ENCODE assay signal across 1 cellular context in the genomic region with DNA sequence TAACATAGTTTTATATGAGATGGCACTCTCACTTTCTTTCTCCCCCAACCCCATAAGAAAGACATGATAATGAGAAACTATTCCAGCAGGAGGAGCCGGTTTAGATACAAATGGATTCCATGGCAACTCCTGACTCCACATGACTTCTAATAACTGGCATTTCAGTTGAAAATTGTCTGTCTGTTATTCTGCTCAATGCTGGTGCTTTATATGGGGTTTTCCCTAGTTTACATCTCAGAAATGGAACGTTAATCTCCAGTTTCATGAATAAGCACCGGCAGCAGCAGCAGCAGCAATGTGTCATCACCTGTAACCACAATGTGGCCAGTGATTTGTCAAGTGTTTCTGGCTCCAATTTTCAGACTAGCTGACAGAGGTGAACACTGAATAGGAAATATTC.
TF ChIP-seq lines count a peak whose summit lies in the region.

No MANE protein-coding gene starts in this region.

TF ChIP-seq in HepG2, 621 proteins besides CTCF, POLR2A, EP300 and RAD21 (continued from another document):
- TF ChIP-seq, protein P1, sequence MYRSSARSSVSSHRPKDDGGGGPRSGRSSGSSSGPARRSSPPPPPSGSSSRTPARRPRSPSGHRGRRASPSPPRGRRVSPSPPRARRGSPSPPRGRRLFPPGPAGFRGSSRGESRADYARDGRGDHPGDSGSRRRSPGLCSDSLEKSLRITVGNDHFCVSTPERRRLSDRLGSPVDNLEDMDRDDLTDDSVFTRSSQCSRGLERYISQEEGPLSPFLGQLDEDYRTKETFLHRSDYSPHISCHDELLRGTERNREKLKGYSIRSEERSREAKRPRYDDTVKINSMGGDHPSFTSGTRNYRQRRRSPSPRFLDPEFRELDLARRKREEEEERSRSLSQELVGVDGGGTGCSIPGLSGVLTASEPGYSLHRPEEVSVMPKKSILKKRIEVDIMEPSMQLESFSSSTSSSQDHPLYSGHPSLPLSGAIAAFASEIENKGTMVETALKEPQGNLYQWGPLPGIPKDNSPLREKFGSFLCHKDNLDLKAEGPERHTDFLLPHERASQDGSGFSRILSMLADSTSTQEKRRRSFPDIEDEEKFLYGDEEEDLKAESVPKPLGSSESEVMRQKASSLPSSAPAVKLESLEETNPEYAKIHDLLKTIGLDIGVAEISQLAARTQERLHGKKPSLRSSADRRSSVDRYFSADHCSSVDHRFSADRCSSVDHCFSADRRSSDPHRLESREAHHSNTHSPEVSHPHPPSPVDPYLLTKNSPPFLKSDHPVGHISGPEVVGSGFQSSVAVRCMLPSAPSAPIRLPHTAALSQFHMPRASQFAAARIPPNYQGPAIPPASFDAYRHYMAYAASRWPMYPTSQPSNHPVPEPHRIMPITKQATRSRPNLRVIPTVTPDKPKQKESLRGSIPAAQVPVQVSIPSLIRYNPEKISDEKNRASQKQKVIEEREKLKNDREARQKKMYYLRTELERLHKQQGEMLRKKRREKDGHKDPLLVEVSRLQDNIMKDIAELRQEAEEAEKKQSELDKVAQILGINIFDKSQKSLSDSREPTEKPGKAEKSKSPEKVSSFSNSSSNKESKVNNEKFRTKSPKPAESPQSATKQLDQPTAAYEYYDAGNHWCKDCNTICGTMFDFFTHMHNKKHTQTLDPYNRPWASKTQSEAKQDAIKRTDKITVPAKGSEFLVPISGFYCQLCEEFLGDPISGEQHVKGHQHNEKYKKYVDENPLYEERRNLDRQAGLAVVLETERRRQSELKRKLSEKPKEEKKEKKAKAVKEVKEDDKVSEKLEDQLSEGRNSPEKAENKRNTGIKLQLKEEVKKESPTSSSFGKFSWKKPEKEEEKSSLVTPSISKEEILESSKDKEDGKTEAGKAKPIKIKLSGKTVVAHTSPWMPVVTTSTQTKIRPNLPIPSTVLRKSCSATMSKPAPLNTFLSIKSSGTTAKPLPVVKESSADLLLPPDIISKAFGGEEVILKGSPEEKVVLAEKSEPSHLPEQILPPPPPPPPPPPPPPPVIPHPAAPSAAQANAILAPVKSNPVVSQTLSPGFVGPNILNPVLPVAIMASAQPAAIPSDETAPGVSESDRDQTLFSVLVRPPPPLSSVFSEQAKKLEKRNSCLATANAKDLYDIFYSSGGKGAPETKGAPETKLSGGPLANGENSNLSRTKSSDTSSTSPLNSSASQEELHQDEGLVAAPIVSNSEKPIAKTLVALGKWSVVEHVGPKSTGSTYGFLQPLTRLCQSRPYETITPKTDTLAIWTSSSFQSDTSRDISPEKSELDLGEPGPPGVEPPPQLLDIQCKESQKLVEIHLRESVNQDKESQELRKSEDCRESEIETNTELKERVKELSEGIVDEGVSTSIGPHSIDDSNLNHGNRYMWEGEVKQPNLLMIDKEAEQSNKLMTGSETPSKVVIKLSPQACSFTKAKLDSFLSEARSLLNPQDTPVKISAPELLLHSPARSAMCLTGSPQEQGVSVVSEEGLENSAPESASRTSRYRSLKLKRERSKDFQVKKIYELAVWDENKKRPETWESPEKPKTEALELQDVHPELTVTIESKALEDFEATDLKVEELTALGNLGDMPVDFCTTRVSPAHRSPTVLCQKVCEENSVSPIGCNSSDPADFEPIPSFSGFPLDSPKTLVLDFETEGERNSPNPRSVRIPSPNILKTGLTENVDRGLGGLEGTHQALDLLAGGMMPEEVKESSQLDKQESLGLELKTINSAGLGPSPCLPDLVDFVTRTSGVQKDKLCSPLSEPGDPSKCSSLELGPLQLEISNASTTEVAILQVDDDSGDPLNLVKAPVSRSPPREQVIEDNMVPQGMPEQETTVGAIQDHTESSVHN (CRISPR knock-in tag; IDR thresholded peaks at IDR 0.05) = no peak
- TF ChIP-seq, protein P2, sequence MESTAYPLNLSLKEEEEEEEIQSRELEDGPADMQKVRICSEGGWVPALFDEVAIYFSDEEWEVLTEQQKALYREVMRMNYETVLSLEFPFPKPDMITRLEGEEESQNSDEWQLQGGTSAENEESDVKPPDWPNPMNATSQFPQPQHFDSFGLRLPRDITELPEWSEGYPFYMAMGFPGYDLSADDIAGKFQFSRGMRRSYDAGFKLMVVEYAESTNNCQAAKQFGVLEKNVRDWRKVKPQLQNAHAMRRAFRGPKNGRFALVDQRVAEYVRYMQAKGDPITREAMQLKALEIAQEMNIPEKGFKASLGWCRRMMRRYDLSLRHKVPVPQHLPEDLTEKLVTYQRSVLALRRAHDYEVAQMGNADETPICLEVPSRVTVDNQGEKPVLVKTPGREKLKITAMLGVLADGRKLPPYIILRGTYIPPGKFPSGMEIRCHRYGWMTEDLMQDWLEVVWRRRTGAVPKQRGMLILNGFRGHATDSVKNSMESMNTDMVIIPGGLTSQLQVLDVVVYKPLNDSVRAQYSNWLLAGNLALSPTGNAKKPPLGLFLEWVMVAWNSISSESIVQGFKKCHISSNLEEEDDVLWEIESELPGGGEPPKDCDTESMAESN (CRISPR knock-in tag; conservative IDR thresholded peaks at IDR 0.05) = no peak
- no peak for TF ChIP-seq NFE2L2 (IDR thresholded peaks at IDR 0.05; ENCODE audit: low read length)
- no peak for TF ChIP-seq NFATC3 (CRISPR knock-in tag; IDR thresholded peaks at IDR 0.05)
- no peak for TF ChIP-seq FOSL1 (CRISPR knock-in tag; IDR thresholded peaks at IDR 0.05; ENCODE audit: borderline replicate concordance)
- no peak for TF ChIP-seq ZNF598 (CRISPR knock-in tag; IDR thresholded peaks at IDR 0.05; ENCODE audit: borderline replicate concordance)
- TF ChIP-seq FOXK2 (IDR thresholded peaks at IDR 0.05) = no peak
- TF ChIP-seq ZSCAN30 (CRISPR knock-in tag; IDR thresholded peaks at IDR 0.05) = no peak
- TF ChIP-seq KAT2B (IDR thresholded peaks at IDR 0.05; ENCODE audit: borderline replicate concordance, low read depth, low read length) = no peak
- TF ChIP-seq, protein P3, sequence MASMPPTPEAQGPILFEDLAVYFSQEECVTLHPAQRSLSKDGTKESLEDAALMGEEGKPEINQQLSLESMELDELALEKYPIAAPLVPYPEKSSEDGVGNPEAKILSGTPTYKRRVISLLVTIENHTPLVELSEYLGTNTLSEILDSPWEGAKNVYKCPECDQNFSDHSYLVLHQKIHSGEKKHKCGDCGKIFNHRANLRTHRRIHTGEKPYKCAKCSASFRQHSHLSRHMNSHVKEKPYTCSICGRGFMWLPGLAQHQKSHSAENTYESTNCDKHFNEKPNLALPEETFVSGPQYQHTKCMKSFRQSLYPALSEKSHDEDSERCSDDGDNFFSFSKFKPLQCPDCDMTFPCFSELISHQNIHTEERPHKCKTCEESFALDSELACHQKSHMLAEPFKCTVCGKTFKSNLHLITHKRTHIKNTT (CRISPR knock-in tag; IDR thresholded peaks at IDR 0.05) = no peak
- TF ChIP-seq ZNF629 (CRISPR knock-in tag; conservative IDR thresholded peaks at IDR 0.05) = no peak
- TF ChIP-seq ZNF546 (CRISPR knock-in tag; conservative IDR thresholded peaks at IDR 0.05) = no peak
- no peak for TF ChIP-seq REPIN1 (CRISPR knock-in tag; IDR thresholded peaks at IDR 0.05; ENCODE audit: borderline replicate concordance, low read depth)
